ENCODE assay signal across 10 cellular contexts in genomic region chr10:21524131-21524525, GRCh38. TPM values are rescaled to one million over a fixed set of nuclear protein-coding genes. Genes with fewer than 3 reads are reported as not detected.
A peak's percentile ranks its signal among the peaks of the same experiment; 100 is the strongest.
DNase-seq lines count a peak whose midpoint lies in the region; ATAC-seq, FAIRE-seq and TF ChIP-seq lines count a peak whose summit lies in the region.
"Had no signal": no experiment of that assay in that cellular context is flagged by ENCODE, and none has a peak within 500 bp of the region (broad histone marks: within the 10 kb centered on the region; RNA-seq: fewer than 3 reads in every experiment).

No MANE protein-coding gene starts in this region.

- no peaks in the 10 kb centered on the region for H3K79me2 ChIP-seq in DOHH2 (ENCODE audit: control insufficient read depth, low read length)

- FAIRE-seq in TTC549 (lab: Jason Lieb, UNC) = peak; percentile 11
- FAIRE-seq: bronchial epithelial cell had no signal

- peak overlapping the region; percentile 93 for H3K4me2 ChIP-seq in DOHH2 (ENCODE audit: low read length)

- H3K4me3 Mint-ChIP-seq in glutamatergic neuron (ENCODE audit: unreplicated experiment) = peak overlapping the region; percentile 91
- peak overlapping the region in 5 of 10 donors; percentile 85 to 98 (median 91) for H3K4me3 Mint-ChIP-seq in naive thymus-derived CD4-positive, alpha-beta T cell

- H3K9me2 ChIP-seq in DOHH2 (replicated peaks; ENCODE audit: control insufficient read depth, low read length) = no peaks in the 10 kb centered on the region

- H3K9me3 ChIP-seq in DOHH2 (ENCODE audit: control insufficient read depth, insufficient read depth, low read length) = no peaks in the 10 kb centered on the region
- H3K9me3 ChIP-seq in naive thymus-derived CD4-positive, alpha-beta T cell (ENCODE audit: control insufficient read depth in 2 of 3, low read length in 3 of 3) = no peaks in the 10 kb centered on the region

- no peaks in the 10 kb centered on the region for H4K20me1 ChIP-seq in DOHH2 (ENCODE audit: control insufficient read depth, insufficient read depth, low read depth, low read length)

- intact Hi-C loops in naive thymus-derived CD4-positive, alpha-beta T cell (cut with micrococcal nuclease) = loop anchor here (2.0 to 10.0 kb wide), 3 partner anchors 479 to 1131 kb away; partner anchors contain the start of gene DNAJC1 (in 1 of the 2)

- H3K4me3 ChIP-seq in DOHH2 (ENCODE audit: low read length) = peak overlapping the region; percentile 84
- H3K4me3 ChIP-seq in skeletal muscle cell (ENCODE audit: low read depth, low read length) = peak overlapping the region; percentile 67
- H3K4me3 ChIP-seq in naive thymus-derived CD4-positive, alpha-beta T cell (ENCODE audit: low read length) = no peak overlapping the region

- TF ChIP-seq CTCF in DOHH2 (IDR thresholded peaks at IDR 0.05; ENCODE audit: low read depth, low read length, poor library complexity, severe bottlenecking) = no peak
- TF ChIP-seq CTCF in glutamatergic neuron (IDR thresholded peaks at IDR 0.05; ENCODE audit: partially characterized antibody, unreplicated experiment) = no peak

- DNase-seq in glutamatergic neuron (no peak), skeletal muscle cell (ENCODE audit: low read depth) (no peak), ecto neural progenitor cell (ENCODE audit: low spot score) (no peak), NCI-H748 (lab: John Stamatoyannopoulos, UW; ENCODE audit: unreplicated experiment) (no peak)
- DNase-seq in naive thymus-derived CD4-positive, alpha-beta T cell = no peak
- DNase-seq: DND-41 had no signal

- POLR2A ChIA-PET in naive thymus-derived CD4-positive, alpha-beta T cell (lab: Charles Lee) = interaction anchor here (2.5 kb wide), 1 partner anchor 9 kb away, joined by 7 read pairs; the partner anchor contains the start of gene MLLT10

- ATAC-seq in naive thymus-derived CD4-positive, alpha-beta T cell = no peak
- ATAC-seq in GM19395 (IDR thresholded peaks at IDR 0.05; ENCODE audit: unreplicated experiment) = no peak

- peaks cover 37% of the 10 kb centered on the region for H3F3A ChIP-seq in DOHH2 (ENCODE audit: control insufficient read depth, insufficient read depth)

- H3K9me3 Mint-ChIP-seq in glutamatergic neuron (ENCODE audit: unreplicated experiment) = peaks cover 27% of the 10 kb centered on the region
- peaks cover 0 to 7% (median 0%) of the 10 kb centered on the region in 11 donors for H3K9me3 Mint-ChIP-seq in naive thymus-derived CD4-positive, alpha-beta T cell

- peaks cover 56% of the 10 kb centered on the region for H3K4me1 ChIP-seq in DOHH2 (ENCODE audit: control insufficient read depth, low read length)
- peaks cover 15 to 27% of the 10 kb centered on the region in 2 donors for H3K4me1 ChIP-seq in naive thymus-derived CD4-positive, alpha-beta T cell (ENCODE audit: control insufficient read depth in 2 of 2, insufficient read depth in 2 of 2, low read length in 2 of 2)

- H3K36me3 ChIP-seq in DOHH2 (ENCODE audit: control insufficient read depth, low read length) = no peaks in the 10 kb centered on the region
- H3K36me3 ChIP-seq in naive thymus-derived CD4-positive, alpha-beta T cell (ENCODE audit: control insufficient read depth in 2 of 3, insufficient read depth in 3 of 3, low read length in 3 of 3) = no peaks in the 10 kb centered on the region

- no peaks in the 10 kb centered on the region for H3K36me3 Mint-ChIP-seq in glutamatergic neuron (ENCODE audit: unreplicated experiment)
- H3K36me3 Mint-ChIP-seq in naive thymus-derived CD4-positive, alpha-beta T cell = peaks cover 0 to 8% (median 0%) of the 10 kb centered on the region in 5 donors

- H3K27ac Mint-ChIP-seq in glutamatergic neuron (ENCODE audit: unreplicated experiment) = peak overlapping the region; percentile 90
- no peak overlapping the region for H3K27ac Mint-ChIP-seq in naive thymus-derived CD4-positive, alpha-beta T cell

- peaks cover 10% of the 10 kb centered on the region for H3K27me3 ChIP-seq in DOHH2 (ENCODE audit: control insufficient read depth, low read length)
- H3K27me3 ChIP-seq in naive thymus-derived CD4-positive, alpha-beta T cell (ENCODE audit: control insufficient read depth in 2 of 2, insufficient read depth in 2 of 2, low read length in 2 of 2) = peaks cover 14 to 17% of the 10 kb centered on the region in 2 donors

- H3K4me1 Mint-ChIP-seq in glutamatergic neuron (ENCODE audit: low read depth, unreplicated experiment) = peaks cover 39% of the 10 kb centered on the region
- peaks cover 19 to 54% (median 49%) of the 10 kb centered on the region in 7 donors for H3K4me1 Mint-ChIP-seq in naive thymus-derived CD4-positive, alpha-beta T cell

- peaks cover 20% of the 10 kb centered on the region for H3K27me3 Mint-ChIP-seq in glutamatergic neuron (ENCODE audit: unreplicated experiment)
- peaks cover 34 to 73% (median 52%) of the 10 kb centered on the region in 5 donors for H3K27me3 Mint-ChIP-seq in naive thymus-derived CD4-positive, alpha-beta T cell

- CTCF ChIA-PET in naive thymus-derived CD4-positive, alpha-beta T cell (lab: Charles Lee) = interaction anchor here (0.7 kb wide), 1 partner anchor 1258 kb away, joined by 3 read pairs; no protein-coding TSS in a partner anchor

- H3K27ac ChIP-seq in DOHH2 (ENCODE audit: low read depth, low read length) = 0 out of 2 replicates have a peak overlapping the region, but pooled peaks have one; percentile 87
- no peak overlapping the region for H3K27ac ChIP-seq in naive thymus-derived CD4-positive, alpha-beta T cell (ENCODE audit: low read depth, low read length)

RNA-seq across cellular contexts. Expression of gene SKIDA1, which starts 1.4 kb away (rescaled TPM):
- 1.3 TPM for total RNA-seq in glutamatergic neuron (ENCODE audit: unreplicated experiment)
- total RNA-seq in naive thymus-derived CD4-positive, alpha-beta T cell = under 1 TPM in 4 of 5 experiments, not detected in 1; 0.17 to 0.45 (median 0.28) TPM
- under 1 TPM in 1 of 2 donors, not detected in 1; 0.38 TPM for polyA plus RNA-seq in naive thymus-derived CD4-positive, alpha-beta T cell

RNA-seq across cellular contexts. Expression of gene MLLT10, which starts 9.9 kb away (rescaled TPM):
- total RNA-seq in glutamatergic neuron (ENCODE audit: unreplicated experiment) = 50.9 TPM
- 10 to 100 TPM; 50.0 to 74.2 (median 67.9) TPM for total RNA-seq in naive thymus-derived CD4-positive, alpha-beta T cell
- polyA plus RNA-seq in naive thymus-derived CD4-positive, alpha-beta T cell = 1 to 10 TPM; 6.0 to 8.8 TPM
